1 cellular context compared by ENCODE assay signal in the genomic region with DNA sequence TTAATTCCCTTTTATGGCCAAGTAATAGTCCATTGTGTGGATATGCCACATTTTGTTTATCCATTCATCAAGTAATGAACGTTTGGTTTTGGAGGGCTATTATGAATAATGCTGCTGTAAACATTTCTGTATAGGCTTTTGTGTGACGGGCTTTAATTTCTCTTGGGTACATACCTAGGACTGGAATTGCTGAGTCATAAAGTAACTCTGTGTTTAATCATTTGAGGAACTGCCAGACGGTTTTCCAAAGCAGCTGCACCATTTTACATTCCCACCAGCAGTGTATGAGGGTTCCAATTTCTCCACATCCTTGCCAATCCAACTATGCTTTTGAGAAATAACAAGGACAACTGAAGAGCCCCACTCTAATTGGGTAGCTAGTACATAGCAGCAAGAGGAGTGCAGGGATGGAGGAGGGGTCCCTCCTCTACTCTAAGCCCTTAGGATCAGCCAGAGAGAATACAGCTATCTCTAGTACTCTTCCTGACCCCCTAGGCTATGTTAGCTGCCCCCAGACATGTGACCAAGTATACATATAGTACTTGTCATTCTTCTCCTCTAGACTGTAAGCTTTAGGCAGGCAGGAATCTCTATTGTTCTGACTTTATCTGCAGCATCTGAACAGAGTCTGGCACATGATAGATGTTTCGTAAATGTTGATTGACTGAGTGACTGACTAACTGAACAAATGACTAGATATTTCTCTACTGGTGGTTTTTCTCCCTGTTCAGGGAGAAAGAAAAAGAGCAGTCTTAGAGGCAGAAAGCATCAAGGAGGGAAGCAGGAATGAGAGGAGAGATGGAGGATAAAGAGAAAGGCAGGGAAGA.
TF ChIP-seq lines count a peak whose summit lies in the region.

No MANE protein-coding gene starts in this region.

TF ChIP-seq in K562, 482 proteins besides CTCF, POLR2A, EP300 and RAD21 (continued from another document and continues in another):
- TF ChIP-seq, protein P1, sequence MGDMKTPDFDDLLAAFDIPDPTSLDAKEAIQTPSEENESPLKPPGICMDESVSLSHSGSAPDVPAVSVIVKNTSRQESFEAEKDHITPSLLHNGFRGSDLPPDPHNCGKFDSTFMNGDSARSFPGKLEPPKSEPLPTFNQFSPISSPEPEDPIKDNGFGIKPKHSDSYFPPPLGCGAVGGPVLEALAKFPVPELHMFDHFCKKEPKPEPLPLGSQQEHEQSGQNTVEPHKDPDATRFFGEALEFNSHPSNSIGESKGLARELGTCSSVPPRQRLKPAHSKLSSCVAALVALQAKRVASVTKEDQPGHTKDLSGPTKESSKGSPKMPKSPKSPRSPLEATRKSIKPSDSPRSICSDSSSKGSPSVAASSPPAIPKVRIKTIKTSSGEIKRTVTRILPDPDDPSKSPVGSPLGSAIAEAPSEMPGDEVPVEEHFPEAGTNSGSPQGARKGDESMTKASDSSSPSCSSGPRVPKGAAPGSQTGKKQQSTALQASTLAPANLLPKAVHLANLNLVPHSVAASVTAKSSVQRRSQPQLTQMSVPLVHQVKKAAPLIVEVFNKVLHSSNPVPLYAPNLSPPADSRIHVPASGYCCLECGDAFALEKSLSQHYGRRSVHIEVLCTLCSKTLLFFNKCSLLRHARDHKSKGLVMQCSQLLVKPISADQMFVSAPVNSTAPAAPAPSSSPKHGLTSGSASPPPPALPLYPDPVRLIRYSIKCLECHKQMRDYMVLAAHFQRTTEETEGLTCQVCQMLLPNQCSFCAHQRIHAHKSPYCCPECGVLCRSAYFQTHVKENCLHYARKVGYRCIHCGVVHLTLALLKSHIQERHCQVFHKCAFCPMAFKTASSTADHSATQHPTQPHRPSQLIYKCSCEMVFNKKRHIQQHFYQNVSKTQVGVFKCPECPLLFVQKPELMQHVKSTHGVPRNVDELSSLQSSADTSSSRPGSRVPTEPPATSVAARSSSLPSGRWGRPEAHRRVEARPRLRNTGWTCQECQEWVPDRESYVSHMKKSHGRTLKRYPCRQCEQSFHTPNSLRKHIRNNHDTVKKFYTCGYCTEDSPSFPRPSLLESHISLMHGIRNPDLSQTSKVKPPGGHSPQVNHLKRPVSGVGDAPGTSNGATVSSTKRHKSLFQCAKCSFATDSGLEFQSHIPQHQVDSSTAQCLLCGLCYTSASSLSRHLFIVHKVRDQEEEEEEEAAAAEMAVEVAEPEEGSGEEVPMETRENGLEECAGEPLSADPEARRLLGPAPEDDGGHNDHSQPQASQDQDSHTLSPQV (IDR thresholded peaks at IDR 0.05) = peak; percentile 71
- TF ChIP-seq PTBP1 (IDR thresholded peaks at IDR 0.05; ENCODE audit: low read depth, low read length) = no peak
- no peak for TF ChIP-seq HDAC3 (IDR thresholded peaks at IDR 0.05; ENCODE audit: borderline replicate concordance, partially characterized antibody)
- peak; percentile 30 for TF ChIP-seq RBBP5 (IDR thresholded peaks at IDR 0.05; ENCODE audit: borderline replicate concordance, insufficient read depth, low read length, poor library complexity, severe bottlenecking)
- TF ChIP-seq MAZ (CRISPR knock-in tag; conservative IDR thresholded peaks at IDR 0.05 in 1 of 2, IDR thresholded peaks at IDR 0.05 in 1 of 2) = peak in 1 of 2 experiments; percentile 11; a peak in 1 of 4 replicates
- TF ChIP-seq RCOR1 (IDR thresholded peaks at IDR 0.05; ENCODE audit: borderline replicate concordance in 1 of 2, low read depth in 2 of 2, low read length in 2 of 2) = no peak
- TF ChIP-seq CCAR2 (IDR thresholded peaks at IDR 0.05; ENCODE audit: low read depth, low read length) = no peak
- TF ChIP-seq FOXJ2 (tag; IDR thresholded peaks at IDR 0.05) = peak; percentile 47; the same call in 1 of the 2 replicates
- TF ChIP-seq MYC (IDR thresholded peaks at IDR 0.05; ENCODE audit: low read depth, low read length) = no peak
- no peak for TF ChIP-seq MYC (CRISPR knock-in tag; IDR thresholded peaks at IDR 0.05; ENCODE audit: borderline replicate concordance, low read depth)
- no peak for TF ChIP-seq ZNF699 (CRISPR knock-in tag; IDR thresholded peaks at IDR 0.05; ENCODE audit: insufficient replicate concordance)
- peak; percentile 62; the same call in 1 of the 2 replicates for TF ChIP-seq JUND (IDR thresholded peaks at IDR 0.05; ENCODE audit: borderline replicate concordance, low read depth, low read length)
- TF ChIP-seq JUND (tag; IDR thresholded peaks at IDR 0.05; ENCODE audit: borderline replicate concordance, low read depth, low read length) = no peak
- TF ChIP-seq FOXK2 (conservative IDR thresholded peaks at IDR 0.05 in 1 of 2, IDR thresholded peaks at IDR 0.05 in 1 of 2; ENCODE audit: low read depth in 2 of 2) = no peak
- no peak for TF ChIP-seq SETDB1 (IDR thresholded peaks at IDR 0.05; ENCODE audit: low read length)
- no peak for TF ChIP-seq BCL6 (CRISPR knock-in tag; IDR thresholded peaks at IDR 0.05)
- TF ChIP-seq, protein P2, sequence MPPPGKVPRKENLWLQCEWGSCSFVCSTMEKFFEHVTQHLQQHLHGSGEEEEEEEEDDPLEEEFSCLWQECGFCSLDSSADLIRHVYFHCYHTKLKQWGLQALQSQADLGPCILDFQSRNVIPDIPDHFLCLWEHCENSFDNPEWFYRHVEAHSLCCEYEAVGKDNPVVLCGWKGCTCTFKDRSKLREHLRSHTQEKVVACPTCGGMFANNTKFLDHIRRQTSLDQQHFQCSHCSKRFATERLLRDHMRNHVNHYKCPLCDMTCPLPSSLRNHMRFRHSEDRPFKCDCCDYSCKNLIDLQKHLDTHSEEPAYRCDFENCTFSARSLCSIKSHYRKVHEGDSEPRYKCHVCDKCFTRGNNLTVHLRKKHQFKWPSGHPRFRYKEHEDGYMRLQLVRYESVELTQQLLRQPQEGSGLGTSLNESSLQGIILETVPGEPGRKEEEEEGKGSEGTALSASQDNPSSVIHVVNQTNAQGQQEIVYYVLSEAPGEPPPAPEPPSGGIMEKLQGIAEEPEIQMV (tag; conservative IDR thresholded peaks at IDR 0.05; ENCODE audit: low read depth) = no peak
- TF ChIP-seq C11orf30 (IDR thresholded peaks at IDR 0.05; ENCODE audit: low read depth) = peak; percentile 96
- TF ChIP-seq, protein P3, sequence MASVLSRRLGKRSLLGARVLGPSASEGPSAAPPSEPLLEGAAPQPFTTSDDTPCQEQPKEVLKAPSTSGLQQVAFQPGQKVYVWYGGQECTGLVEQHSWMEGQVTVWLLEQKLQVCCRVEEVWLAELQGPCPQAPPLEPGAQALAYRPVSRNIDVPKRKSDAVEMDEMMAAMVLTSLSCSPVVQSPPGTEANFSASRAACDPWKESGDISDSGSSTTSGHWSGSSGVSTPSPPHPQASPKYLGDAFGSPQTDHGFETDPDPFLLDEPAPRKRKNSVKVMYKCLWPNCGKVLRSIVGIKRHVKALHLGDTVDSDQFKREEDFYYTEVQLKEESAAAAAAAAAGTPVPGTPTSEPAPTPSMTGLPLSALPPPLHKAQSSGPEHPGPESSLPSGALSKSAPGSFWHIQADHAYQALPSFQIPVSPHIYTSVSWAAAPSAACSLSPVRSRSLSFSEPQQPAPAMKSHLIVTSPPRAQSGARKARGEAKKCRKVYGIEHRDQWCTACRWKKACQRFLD (CRISPR knock-in tag; IDR thresholded peaks at IDR 0.05) = no peak
- no peak for TF ChIP-seq ZNF41 (CRISPR knock-in tag; conservative IDR thresholded peaks at IDR 0.05)
- no peak for TF ChIP-seq PPARD (CRISPR knock-in tag; IDR thresholded peaks at IDR 0.05)
- TF ChIP-seq JUNB (CRISPR knock-in tag; conservative IDR thresholded peaks at IDR 0.05) = no peak
- no peak for TF ChIP-seq SIX5 (IDR thresholded peaks at IDR 0.05; ENCODE audit: borderline replicate concordance in 1 of 2, insufficient read depth in 1 of 2, low read depth in 1 of 2, low read length in 2 of 2)
- TF ChIP-seq KDM1A (IDR thresholded peaks at IDR 0.05) = peak; percentile 13 to 21; a peak in 1 of 4 replicates
- no peak for TF ChIP-seq ZBTB8A (IDR thresholded peaks at IDR 0.05; ENCODE audit: partially characterized antibody)
- TF ChIP-seq, protein P4, sequence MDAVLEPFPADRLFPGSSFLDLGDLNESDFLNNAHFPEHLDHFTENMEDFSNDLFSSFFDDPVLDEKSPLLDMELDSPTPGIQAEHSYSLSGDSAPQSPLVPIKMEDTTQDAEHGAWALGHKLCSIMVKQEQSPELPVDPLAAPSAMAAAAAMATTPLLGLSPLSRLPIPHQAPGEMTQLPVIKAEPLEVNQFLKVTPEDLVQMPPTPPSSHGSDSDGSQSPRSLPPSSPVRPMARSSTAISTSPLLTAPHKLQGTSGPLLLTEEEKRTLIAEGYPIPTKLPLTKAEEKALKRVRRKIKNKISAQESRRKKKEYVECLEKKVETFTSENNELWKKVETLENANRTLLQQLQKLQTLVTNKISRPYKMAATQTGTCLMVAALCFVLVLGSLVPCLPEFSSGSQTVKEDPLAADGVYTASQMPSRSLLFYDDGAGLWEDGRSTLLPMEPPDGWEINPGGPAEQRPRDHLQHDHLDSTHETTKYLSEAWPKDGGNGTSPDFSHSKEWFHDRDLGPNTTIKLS (IDR thresholded peaks at IDR 0.05; ENCODE audit: borderline replicate concordance, low read depth) = peak; percentile 33; the same call in 1 of the 2 replicates
- TF ChIP-seq, protein P5, sequence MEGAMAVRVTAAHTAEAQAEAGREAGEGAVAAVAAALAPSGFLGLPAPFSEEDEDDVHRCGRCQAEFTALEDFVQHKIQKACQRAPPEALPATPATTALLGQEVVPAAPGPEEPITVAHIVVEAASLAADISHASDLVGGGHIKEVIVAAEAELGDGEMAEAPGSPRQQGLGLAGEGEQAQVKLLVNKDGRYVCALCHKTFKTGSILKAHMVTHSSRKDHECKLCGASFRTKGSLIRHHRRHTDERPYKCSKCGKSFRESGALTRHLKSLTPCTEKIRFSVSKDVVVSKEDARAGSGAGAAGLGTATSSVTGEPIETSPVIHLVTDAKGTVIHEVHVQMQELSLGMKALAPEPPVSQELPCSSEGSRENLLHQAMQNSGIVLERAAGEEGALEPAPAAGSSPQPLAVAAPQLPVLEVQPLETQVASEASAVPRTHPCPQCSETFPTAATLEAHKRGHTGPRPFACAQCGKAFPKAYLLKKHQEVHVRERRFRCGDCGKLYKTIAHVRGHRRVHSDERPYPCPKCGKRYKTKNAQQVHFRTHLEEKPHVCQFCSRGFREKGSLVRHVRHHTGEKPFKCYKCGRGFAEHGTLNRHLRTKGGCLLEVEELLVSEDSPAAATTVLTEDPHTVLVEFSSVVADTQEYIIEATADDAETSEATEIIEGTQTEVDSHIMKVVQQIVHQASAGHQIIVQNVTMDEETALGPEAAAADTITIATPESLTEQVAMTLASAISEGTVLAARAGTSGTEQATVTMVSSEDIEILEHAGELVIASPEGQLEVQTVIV (CRISPR knock-in tag; IDR thresholded peaks at IDR 0.05; ENCODE audit: borderline replicate concordance) = no peak
- TF ChIP-seq MTA1 (IDR thresholded peaks at IDR 0.05; ENCODE audit: borderline replicate concordance) = 0 out of 2 replicates have a peak, but pooled peaks have one; percentile 9
- peak; percentile 76 for TF ChIP-seq DPF2 (IDR thresholded peaks at IDR 0.05)
- TF ChIP-seq MTA3 (IDR thresholded peaks at IDR 0.05; ENCODE audit: borderline replicate concordance) = peak; percentile 38
- no peak for TF ChIP-seq HNRNPH1 (optimal IDR thresholded peaks at IDR 0.05; ENCODE audit: low read depth, low read length)
- TF ChIP-seq KLF6 (CRISPR knock-in tag; IDR thresholded peaks at IDR 0.05; ENCODE audit: borderline replicate concordance) = 0 out of 2 replicates have a peak, but pooled peaks have one; percentile 24
- TF ChIP-seq CXXC5 (CRISPR knock-in tag; IDR thresholded peaks at IDR 0.05) = 0 out of 2 replicates have a peak, but pooled peaks have one; percentile 10
- TF ChIP-seq CBFB (CRISPR knock-in tag; IDR thresholded peaks at IDR 0.05) = no peak
- peak; percentile 33; the same call in 1 of the 2 replicates for TF ChIP-seq MBD2 (IDR thresholded peaks at IDR 0.05; ENCODE audit: borderline replicate concordance, low read depth)
- TF ChIP-seq TRIM24 (IDR thresholded peaks at IDR 0.05) = peak; percentile 80 to 86
- TF ChIP-seq ARID1B (IDR thresholded peaks at IDR 0.05) = peak; percentile 66
- TF ChIP-seq SUPT5H (IDR thresholded peaks at IDR 0.05) = no peak
- TF ChIP-seq CEBPG (CRISPR knock-in tag; IDR thresholded peaks at IDR 0.05) = no peak
- no peak for TF ChIP-seq CEBPG (tag; conservative IDR thresholded peaks at IDR 0.05 in 1 of 2, IDR thresholded peaks at IDR 0.05 in 1 of 2)
- TF ChIP-seq BACH1 (tag; IDR thresholded peaks at IDR 0.05) = peak; percentile 97
- no peak for TF ChIP-seq L3MBTL2 (IDR thresholded peaks at IDR 0.05)
- TF ChIP-seq, protein P6, sequence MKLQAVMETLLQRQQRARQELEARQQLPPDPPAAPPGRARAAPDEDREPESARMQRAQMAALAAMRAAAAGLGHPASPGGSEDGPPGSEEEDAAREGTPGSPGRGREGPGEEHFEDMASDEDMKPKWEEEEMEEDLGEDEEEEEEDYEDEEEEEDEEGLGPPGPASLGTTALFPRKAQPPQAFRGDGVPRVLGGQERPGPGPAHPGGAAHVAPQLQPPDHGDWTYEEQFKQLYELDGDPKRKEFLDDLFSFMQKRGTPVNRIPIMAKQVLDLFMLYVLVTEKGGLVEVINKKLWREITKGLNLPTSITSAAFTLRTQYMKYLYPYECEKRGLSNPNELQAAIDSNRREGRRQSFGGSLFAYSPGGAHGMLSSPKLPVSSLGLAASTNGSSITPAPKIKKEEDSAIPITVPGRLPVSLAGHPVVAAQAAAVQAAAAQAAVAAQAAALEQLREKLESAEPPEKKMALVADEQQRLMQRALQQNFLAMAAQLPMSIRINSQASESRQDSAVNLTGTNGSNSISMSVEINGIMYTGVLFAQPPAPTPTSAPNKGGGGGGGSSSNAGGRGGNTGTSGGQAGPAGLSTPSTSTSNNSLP (IDR thresholded peaks at IDR 0.05; ENCODE audit: borderline replicate concordance, low read depth, low read length) = no peak
- TF ChIP-seq, protein P7, sequence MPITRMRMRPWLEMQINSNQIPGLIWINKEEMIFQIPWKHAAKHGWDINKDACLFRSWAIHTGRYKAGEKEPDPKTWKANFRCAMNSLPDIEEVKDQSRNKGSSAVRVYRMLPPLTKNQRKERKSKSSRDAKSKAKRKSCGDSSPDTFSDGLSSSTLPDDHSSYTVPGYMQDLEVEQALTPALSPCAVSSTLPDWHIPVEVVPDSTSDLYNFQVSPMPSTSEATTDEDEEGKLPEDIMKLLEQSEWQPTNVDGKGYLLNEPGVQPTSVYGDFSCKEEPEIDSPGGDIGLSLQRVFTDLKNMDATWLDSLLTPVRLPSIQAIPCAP (CRISPR knock-in tag; IDR thresholded peaks at IDR 0.05; ENCODE audit: borderline replicate concordance) = no peak
- TF ChIP-seq SMAD4 (CRISPR knock-in tag; conservative IDR thresholded peaks at IDR 0.05) = 0 out of 2 replicates have a peak, but pooled peaks have one; percentile 27
- peak; percentile 83; the same call in 1 of the 2 replicates for TF ChIP-seq SMARCC2 (IDR thresholded peaks at IDR 0.05; ENCODE audit: low read depth)
- no peak for TF ChIP-seq HEY1 (CRISPR knock-in tag; IDR thresholded peaks at IDR 0.05; ENCODE audit: borderline replicate concordance)
- no peak; the same call in none of the 2 replicates for TF ChIP-seq EP400 (IDR thresholded peaks at IDR 0.05)
- no peak for TF ChIP-seq NR3C1 (CRISPR knock-in tag; IDR thresholded peaks at IDR 0.05)
- TF ChIP-seq, protein P8, sequence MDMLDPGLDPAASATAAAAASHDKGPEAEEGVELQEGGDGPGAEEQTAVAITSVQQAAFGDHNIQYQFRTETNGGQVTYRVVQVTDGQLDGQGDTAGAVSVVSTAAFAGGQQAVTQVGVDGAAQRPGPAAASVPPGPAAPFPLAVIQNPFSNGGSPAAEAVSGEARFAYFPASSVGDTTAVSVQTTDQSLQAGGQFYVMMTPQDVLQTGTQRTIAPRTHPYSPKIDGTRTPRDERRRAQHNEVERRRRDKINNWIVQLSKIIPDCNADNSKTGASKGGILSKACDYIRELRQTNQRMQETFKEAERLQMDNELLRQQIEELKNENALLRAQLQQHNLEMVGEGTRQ (CRISPR knock-in tag; IDR thresholded peaks at IDR 0.05) = no peak
- peak; percentile 71 for TF ChIP-seq SMARCA4 (IDR thresholded peaks at IDR 0.05)
- TF ChIP-seq FOSL1 (tag; conservative IDR thresholded peaks at IDR 0.05) = peak; percentile 72
